21 cellular contexts compared by ENCODE assay signal in genomic region chr21:42417533-42417932, GRCh38. TPM values are rescaled to one million over a fixed set of nuclear protein-coding genes. Genes with fewer than 3 reads are reported as not detected.
DNase-seq lines count a peak whose midpoint lies in the region; ATAC-seq lines count a peak whose summit lies in the region.
"Had no signal": no experiment of that assay in that cellular context is flagged by ENCODE, and none has a peak within 500 bp of the region (broad histone marks: within the 10 kb centered on the region; RNA-seq: fewer than 3 reads in every experiment).

No MANE protein-coding gene starts in this region.

- DNase-seq in stimulated activated CD4-positive, alpha-beta T cell treated with anti-CD3 and anti-CD28 coated beads, Interleukin-4, amount 100 ng/mL, for 24 hours: peak; percentile 52
- no peak for DNase-seq in stimulated activated CD4-positive, alpha-beta T cell treated with anti-CD3 and anti-CD28 coated beads, Interleukin-4, amount 100 ng/mL, for 1 hour
- DNase-seq in activated naive CD8-positive, alpha-beta T cell treated with anti-CD3 and anti-CD28 coated beads, Interleukin-2, amount 50 U/mL, for 24 hours: no peak
- peak in 1 of 2 donors; percentile 62 for DNase-seq in stimulated activated naive CD8-positive, alpha-beta T cell treated with anti-CD3 and anti-CD28 coated beads, Interleukin-15, amount 100 ng/mL, for 72 hours
- no peak for DNase-seq in NCI-H146 treated with DMSO at 0.1 percent for 48 hours (lab: John Stamatoyannopoulos, UW; ENCODE audit: unreplicated experiment)
- DNase-seq in left lobe of liver (ENCODE audit: low spot score): no peak
- DNase-seq in cardiac septum (ENCODE audit: low spot score): no peak
- DNase-seq: activated CD4-positive, CD25-positive, alpha-beta regulatory T cell; activated effector memory CD4-positive, alpha-beta T cell treated with Interleukin-2 at 50 U/mL for 16 hours; colonic mucosa; foreskin fibroblast; hippocampal formation; NCI-H1436; NCI-H82; PC-9 had no signal

- ATAC-seq in HG03175 (IDR thresholded peaks at IDR 0.05; ENCODE audit: unreplicated experiment) (peak; percentile 45), left lobe of liver (no peak)
- no peak for ATAC-seq in activated naive CD8-positive, alpha-beta T cell treated with anti-CD3 and anti-CD28 coated beads, Interleukin-2, amount 50 U/mL, for 24 hours
- peak; percentile 53 for ATAC-seq in stimulated activated naive CD8-positive, alpha-beta T cell treated with anti-CD3 and anti-CD28 coated beads, Interleukin-15, amount 100 ng/mL, for 72 hours

- H3K27ac Mint-ChIP-seq in activated naive CD8-positive, alpha-beta T cell treated with anti-CD3 and anti-CD28 coated beads, Interleukin-2, amount 50 U/mL, for 24 hours: peak overlapping the region; percentile 94
- H3K27ac Mint-ChIP-seq in stimulated activated naive CD8-positive, alpha-beta T cell treated with anti-CD3 and anti-CD28 coated beads, Interleukin-15, amount 100 ng/mL, for 72 hours: peak overlapping the region in 1 of 2 donors; percentile 21
- H3K27ac Mint-ChIP-seq: nephron had no signal

- peaks cover 82% of the 10 kb centered on the region for H3K36me3 Mint-ChIP-seq in activated naive CD8-positive, alpha-beta T cell treated with anti-CD3 and anti-CD28 coated beads, Interleukin-2, amount 50 U/mL, for 24 hours (ENCODE audit: low read depth)

- intact Hi-C loops in cardiac septum (cut with DNase I): no loop called here

- peaks cover 3% of the 10 kb centered on the region for H3K27me3 Mint-ChIP-seq in activated naive CD8-positive, alpha-beta T cell treated with anti-CD3 and anti-CD28 coated beads, Interleukin-2, amount 50 U/mL, for 24 hours
- no peaks in the 10 kb centered on the region for H3K27me3 Mint-ChIP-seq in stimulated activated naive CD8-positive, alpha-beta T cell treated with anti-CD3 and anti-CD28 coated beads, Interleukin-15, amount 100 ng/mL, for 72 hours

- H3K9me3 Mint-ChIP-seq in activated naive CD8-positive, alpha-beta T cell treated with anti-CD3 and anti-CD28 coated beads, Interleukin-2, amount 50 U/mL, for 24 hours: peaks cover 14% of the 10 kb centered on the region
- H3K9me3 Mint-ChIP-seq in stimulated activated naive CD8-positive, alpha-beta T cell treated with anti-CD3 and anti-CD28 coated beads, Interleukin-15, amount 100 ng/mL, for 72 hours: peaks cover 4 to 5% of the 10 kb centered on the region in 2 donors

- H3K4me1 Mint-ChIP-seq in activated naive CD8-positive, alpha-beta T cell treated with anti-CD3 and anti-CD28 coated beads, Interleukin-2, amount 50 U/mL, for 24 hours: peaks cover 42% of the 10 kb centered on the region
- peaks cover 24% of the 10 kb centered on the region for H3K4me1 Mint-ChIP-seq in stimulated activated naive CD8-positive, alpha-beta T cell treated with anti-CD3 and anti-CD28 coated beads, Interleukin-15, amount 100 ng/mL, for 72 hours
- H3K4me1 Mint-ChIP-seq: nephron had no signal

- H3K4me3 Mint-ChIP-seq in activated naive CD8-positive, alpha-beta T cell treated with anti-CD3 and anti-CD28 coated beads, Interleukin-2, amount 50 U/mL, for 24 hours: no peak overlapping the region
- peak overlapping the region in 1 of 2 donors; percentile 63 for H3K4me3 Mint-ChIP-seq in stimulated activated naive CD8-positive, alpha-beta T cell treated with anti-CD3 and anti-CD28 coated beads, Interleukin-15, amount 100 ng/mL, for 72 hours
- H3K4me3 Mint-ChIP-seq: nephron had no signal

RNA-seq across cellular contexts. Expression of gene UBASH3A, which starts 13.8 kb away (rescaled TPM):
- 0.20 TPM for total RNA-seq in left lobe of liver
- not detected for total RNA-seq in cardiac septum
- total RNA-seq: endothelial cell of umbilical vein, lung microvascular endothelial cell, PC-9, SJSA1 had no signal

RNA-seq across cellular contexts. Expression of gene TMPRSS3, which starts 21.7 kb away (rescaled TPM):
- 1.0 TPM for total RNA-seq in left lobe of liver
- not detected for total RNA-seq in cardiac septum
- total RNA-seq: endothelial cell of umbilical vein, lung microvascular endothelial cell, thoracic aorta had no signal

RNA-seq across cellular contexts. Expression of gene TFF1, which starts 51.2 kb away (rescaled TPM):
- 0.83 TPM for total RNA-seq in left lobe of liver
- total RNA-seq in cardiac septum: not detected
- total RNA-seq: endothelial cell of umbilical vein, lung microvascular endothelial cell, SJSA1 had no signal

Comparison
In these comparisons a context has a peak if more than half of its experiments do, and no peak if none do; other contexts are left out.
1. ATAC-seq: peak in HG03175 (single experiment) and stimulated activated naive CD8-positive, alpha-beta T cell treated with anti-CD3 and anti-CD28 coated beads, Interleukin-15, amount 100 ng/mL, for 72 hours (single experiment); none in activated naive CD8-positive, alpha-beta T cell treated with anti-CD3 and anti-CD28 coated beads, Interleukin-2, amount 50 U/mL, for 24 hours (single experiment) and left lobe of liver (single experiment).